In genomic region chr19:16035601-16036297, GRCh38 we compare ENCODE assay signal across 28 cellular contexts.
"Had no signal": no experiment of that assay in that cellular context is flagged by ENCODE, and none has a peak within 500 bp of the region (broad histone marks: within the 10 kb centered on the region; RNA-seq: fewer than 3 reads in every experiment).

No MANE protein-coding gene starts in this region.

- H3K4me1 ChIP-seq: Peyer's patch had no signal

- H3K36me3 ChIP-seq: cardiac muscle cell, MG63, Peyer's patch, SJSA1 had no signal

- FAIRE-seq: astrocyte had no signal

- H3K27me3 ChIP-seq: cardiac muscle cell, MG63, Peyer's patch, SJSA1 had no signal

- H3K9me3 ChIP-seq: MG63, Peyer's patch, SJSA1 had no signal

- H3K4me3 ChIP-seq: cardiac muscle cell, MG63, Peyer's patch, SJSA1 had no signal

- DNase-seq: activated CD4-positive, alpha-beta memory T cell treated with anti-CD3 and anti-CD28 coated beads for 36 hours; activated CD4-positive, alpha-beta T cell treated with anti-CD3 and anti-CD28 coated beads, Interleukin-2, amount 10 ng/mL, durations not matched to agents 7 days and 5 days; activated CD4-positive, CD25-positive, alpha-beta regulatory T cell treated with anti-CD3 and anti-CD28 coated beads, Interleukin-2, amount 50 U/mL, for 72 hours; activated CD8-positive, alpha-beta memory T cell treated with anti-CD3 and anti-CD28 coated beads for 24 hours; activated gamma-delta T cell; activated naive CD4-positive, alpha-beta T cell treated with anti-CD3 and anti-CD28 coated beads for 36 hours; activated T-cell treated with anti-CD3 and anti-CD28 coated beads for 4 hours; activated T-cell treated with anti-CD3 and anti-CD28 coated beads, Interleukin-2, amount 50 U/mL, for 48 hours; amygdala; MG63; MV-4-11; NCI-H1092 treated with DMSO at 0.1 percent for 48 hours; NCI-H1417 treated with DMSO at 0.1 percent for 48 hours; NCI-H1694; NCI-H2029; NCI-H2107; NCI-H2171 treated with DMSO at 0.1 percent for 48 hours; NCI-H226; NCI-H526; NCI-H774; Right ventricle myocardium superior; T-helper 17 cell; T-helper 9 cell had no signal

- H3K27ac ChIP-seq: cardiac muscle cell, Peyer's patch, RWPE1, SJSA1 had no signal
